In genomic region chr17:64243340-64243739, GRCh38 we compare ENCODE assay signal across 30 cellular contexts.
"Had no signal": no experiment of that assay in that cellular context is flagged by ENCODE, and none has a peak within 500 bp of the region (broad histone marks: within the 10 kb centered on the region; RNA-seq: fewer than 3 reads in every experiment).

No MANE protein-coding gene starts in this region.

- H3K27me3 ChIP-seq: brain microvascular endothelial cell had no signal

- H3K27ac ChIP-seq: brain microvascular endothelial cell, VCaP had no signal

- ATAC-seq: activated CD8-positive, alpha-beta memory T cell treated with anti-CD3 and anti-CD28 coated beads, Interleukin-2, amount 10 ng/mL, durations not matched to agents 7 days and 5 days; activated naive CD8-positive, alpha-beta T cell treated with anti-CD3 and anti-CD28 coated beads, Interleukin-2, amount 50 U/mL, for 24 hours had no signal

- DNase-seq: activated B cell treated with CpG ODN at 0.5 μM for 24 hours; activated CD4-positive, alpha-beta memory T cell treated with anti-CD3 and anti-CD28 coated beads, Interleukin-2, amount 10 ng/mL, durations not matched to agents 7 days and 5 days; activated CD4-positive, alpha-beta T cell treated with anti-CD3 and anti-CD28 coated beads for 1 hour; activated CD4-positive, alpha-beta T cell treated with anti-CD3 and anti-CD28 coated beads for 48 hours; activated CD8-positive, alpha-beta memory T cell treated with anti-CD3 and anti-CD28 coated beads for 24 hours; activated CD8-positive, alpha-beta memory T cell treated with anti-CD3 and anti-CD28 coated beads, Interleukin-2, amount 10 ng/mL, durations not matched to agents 7 days and 5 days; activated CD8-positive, alpha-beta memory T cell treated with anti-CD3 and anti-CD28 coated beads, Interleukin-2, amount 50 U/mL, for 48 hours; activated effector memory CD4-positive, alpha-beta T cell treated with Interleukin-2 at 50 U/mL for 16 hours; activated naive CD4-positive, alpha-beta T cell treated with anti-CD3 and anti-CD28 coated beads, Interleukin-2, amount 10 ng/mL, durations not matched to agents 7 days and 5 days; activated naive CD8-positive, alpha-beta T cell treated with anti-CD3 and anti-CD28 coated beads, Interleukin-2, amount 50 U/mL, for 24 hours; activated T-cell treated with anti-CD3 and anti-CD28 coated beads, Interleukin-2, amount 50 U/mL, for 48 hours; anterior cingulate cortex; brain microvascular endothelial cell; Karpas-422; KBM-7; NCI-H1105; NCI-H1417 treated with DMSO at 0.1 percent for 48 hours; NCI-H187 treated with DMSO at 0.1 percent for 48 hours; NCI-H2081; NCI-H2171 treated with DMSO at 0.1 percent for 48 hours; NCI-H2227 treated with DMSO at 0.1 percent for 48 hours; NCI-H446; NCI-H524; NCI-H69; OCI-M1; Right ventricle myocardium superior; T-helper 1 cell; T-helper 2 cell; T-helper 9 cell had no signal

- H3K36me3 ChIP-seq: brain microvascular endothelial cell had no signal
